In genomic region chr6:150165020-150165702, GRCh38 we compare ENCODE assay signal across 17 cellular contexts. TPM values are rescaled to one million over a fixed set of nuclear protein-coding genes. Genes with fewer than 3 reads are reported as not detected.
"Had no signal": no experiment of that assay in that cellular context is flagged by ENCODE, and none has a peak within 500 bp of the region (broad histone marks: within the 10 kb centered on the region; RNA-seq: fewer than 3 reads in every experiment).

No MANE protein-coding gene starts in this region.

- H3K4me1 ChIP-seq: adrenal gland, upper lobe of right lung had no signal

- DNase-seq: activated CD4-positive, alpha-beta T cell treated with anti-CD3 and anti-CD28 coated beads, Interleukin-2, amount 50 U/mL, for 4 hours; activated gamma-delta T cell; adrenal gland; caudate nucleus; effector memory CD8-positive, alpha-beta T cell; foreskin fibroblast; mesendoderm; naive thymus-derived CD8-positive, alpha-beta T cell; ovary; stimulated activated CD4-positive, alpha-beta T cell treated with anti-CD3 and anti-CD28 coated beads, Interleukin-4, amount 100 ng/mL, for 24 hours; upper lobe of right lung had no signal

- H3K27me3 Mint-ChIP-seq: stimulated activated memory B cell treated with anti-CD40 and anti-IgM and Interleukin-4, amounts not matched to agents 10 μg/mL and 1 μg/mL and 100 μg/mL, for 72 hours had no signal

- H3K36me3 Mint-ChIP-seq: activated naive CD4-positive, alpha-beta T cell treated with anti-CD3 and anti-CD28 coated beads, Interleukin-2, amount 50 U/mL, for 24 hours; naive thymus-derived CD8-positive, alpha-beta T cell; stimulated activated memory B cell treated with anti-CD40 and anti-IgM and Interleukin-4, amounts not matched to agents 10 μg/mL and 1 μg/mL and 100 μg/mL, for 72 hours had no signal

- H3K4me3 ChIP-seq: adrenal gland, ovary, thoracic aorta, upper lobe of right lung had no signal

- ATAC-seq: effector memory CD8-positive, alpha-beta T cell; naive thymus-derived CD8-positive, alpha-beta T cell; sciatic nerve; stimulated activated memory B cell treated with anti-CD40 and anti-IgM and Interleukin-4, amounts not matched to agents 10 μg/mL and 1 μg/mL and 100 μg/mL, for 72 hours; upper lobe of right lung had no signal

- H3K36me3 ChIP-seq: adrenal gland, ovary, thoracic aorta, upper lobe of right lung had no signal

- H3K9me3 Mint-ChIP-seq: activated naive CD4-positive, alpha-beta T cell treated with anti-CD3 and anti-CD28 coated beads, Interleukin-2, amount 50 U/mL, for 24 hours; effector memory CD8-positive, alpha-beta T cell had no signal

- H3K27ac Mint-ChIP-seq: activated naive CD4-positive, alpha-beta T cell treated with anti-CD3 and anti-CD28 coated beads, Interleukin-2, amount 50 U/mL, for 24 hours; effector memory CD8-positive, alpha-beta T cell; naive thymus-derived CD8-positive, alpha-beta T cell; stimulated activated memory B cell treated with anti-CD40 and anti-IgM and Interleukin-4, amounts not matched to agents 10 μg/mL and 1 μg/mL and 100 μg/mL, for 72 hours had no signal

- H3K27ac ChIP-seq: adrenal gland, ovary, thoracic aorta, upper lobe of right lung had no signal

- H3K4me3 Mint-ChIP-seq: activated naive CD4-positive, alpha-beta T cell treated with anti-CD3 and anti-CD28 coated beads, Interleukin-2, amount 50 U/mL, for 24 hours; effector memory CD8-positive, alpha-beta T cell; naive thymus-derived CD8-positive, alpha-beta T cell; stimulated activated memory B cell treated with anti-CD40 and anti-IgM and Interleukin-4, amounts not matched to agents 10 μg/mL and 1 μg/mL and 100 μg/mL, for 72 hours had no signal

- H3K27me3 ChIP-seq: adrenal gland, ovary, upper lobe of right lung had no signal

- H3K9me3 ChIP-seq: adrenal gland, ovary, thoracic aorta, upper lobe of right lung had no signal

RNA-seq across cellular contexts. Expression of gene PPP1R14C, which starts 22.3 kb away (rescaled TPM):
- total RNA-seq: dermis microvascular lymphatic vessel endothelial cell; naive thymus-derived CD8-positive, alpha-beta T cell; pulmonary artery endothelial cell had no signal
